In the genomic region with DNA sequence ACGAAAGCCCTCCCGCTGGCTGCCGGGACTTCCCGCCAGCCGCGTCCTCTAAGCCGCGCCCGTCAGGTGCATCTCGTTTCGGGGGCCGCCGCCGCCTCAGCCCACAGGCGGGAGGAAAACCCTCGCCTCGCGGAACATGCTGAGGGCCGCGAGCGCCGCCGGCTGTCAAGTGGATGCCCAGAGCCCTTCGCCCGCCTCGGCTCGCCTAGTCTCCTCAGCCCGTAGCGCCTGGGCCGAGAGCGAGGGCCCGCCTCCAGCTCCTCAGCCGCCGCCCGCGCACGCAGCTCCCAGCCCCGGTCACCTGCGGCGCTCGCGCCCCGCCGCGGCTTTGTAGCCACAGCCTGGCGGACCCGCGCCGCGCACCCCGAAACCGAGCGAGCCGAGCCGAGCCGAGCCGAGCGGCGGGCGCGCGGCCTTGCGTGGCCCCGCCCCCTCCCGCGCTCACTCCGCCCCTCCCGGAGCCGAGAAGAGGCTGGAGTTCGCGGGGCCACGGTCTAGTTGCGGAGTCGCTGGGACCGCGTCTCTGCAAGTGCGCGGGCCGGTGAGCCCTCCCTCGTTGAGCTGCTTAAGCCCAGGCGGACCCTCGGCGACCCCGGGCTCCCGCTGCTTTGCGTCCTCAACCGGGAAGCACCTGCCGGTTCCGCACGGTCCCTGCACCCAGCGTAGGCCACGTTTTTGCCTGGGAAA, we compare ENCODE assay signal across 8 cellular contexts. TPM values are rescaled to one million over a fixed set of nuclear protein-coding genes. Genes with fewer than 3 reads are reported as not detected.
DNase-seq lines count a peak whose midpoint lies in the region; ATAC-seq and TF ChIP-seq lines count a peak whose summit lies in the region.

A gene (minus strand): TSS at position 382 of the 687 bp plus-strand sequence. CDS start 450 bp downstream, outside the sequence.

- H3K9me3 ChIP-seq in PC-3 (ENCODE audit: low read length) = no peaks in the 10 kb centered on the region
- H3K9me3 ChIP-seq in naive thymus-derived CD4-positive, alpha-beta T cell (ENCODE audit: control insufficient read depth in 2 of 3, low read length in 3 of 3) = no peaks in the 10 kb centered on the region

- intact Hi-C loops in PC-3 (cut with micrococcal nuclease) = loop anchor here (5.0 kb wide), 1 partner anchor 75 kb away; no protein-coding TSS in a partner anchor
- intact Hi-C loops in naive thymus-derived CD4-positive, alpha-beta T cell (cut with micrococcal nuclease) = loop anchor here (1.0 to 10.0 kb wide), 11 partner anchors 32 to 1590 kb away; a partner anchor contains a TSS

- H3K36me3 Mint-ChIP-seq in naive thymus-derived CD4-positive, alpha-beta T cell = peaks cover 0 to 2% (median 0%) of the 10 kb centered on the region in 5 donors
- H3K36me3 Mint-ChIP-seq in stimulated activated effector memory CD8-positive, alpha-beta T cell treated with anti-CD3 and anti-CD28 coated beads, Interleukin-12 subunit alpha, Interleukin-12 subunit beta, amount 100 ng/mL, for 72 hours = no peaks in the 10 kb centered on the region

- CTCF ChIA-PET in PC-3 (lab: Charles Lee) = interaction anchor here (0.6 to 1.6 kb wide), 3 partner anchors 125 to 279 kb away, joined by 3 to 7 read pairs (median 4); no protein-coding TSS in a partner anchor
- CTCF ChIA-PET in naive thymus-derived CD4-positive, alpha-beta T cell (lab: Charles Lee) = interaction anchor here (0.8 to 1.4 kb wide), 3 partner anchors 9 to 798 kb away, joined by 3 to 4 read pairs (median 4); no protein-coding TSS in a partner anchor

- H3K27ac ChIP-seq in PC-3 (ENCODE audit: low read length) = no peak within 1 kb of the TSS
- H3K27ac ChIP-seq in naive thymus-derived CD4-positive, alpha-beta T cell (ENCODE audit: low read depth, low read length) = peak within 1 kb of the TSS; percentile 78

- no peaks in the 10 kb centered on the region for H3K79me2 ChIP-seq in PC-3 (ENCODE audit: low read length)

- H3K4me3 ChIP-seq in PC-3 (ENCODE audit: low read length) = peak within 1 kb of the TSS; percentile 86
- peak within 1 kb of the TSS; percentile 87 for H3K4me3 ChIP-seq in naive thymus-derived CD4-positive, alpha-beta T cell (ENCODE audit: low read length)

- H3K4me2 ChIP-seq in PC-3 (ENCODE audit: low read length) = peak within 1 kb of the TSS; percentile 89

- peak within 1 kb of the TSS; percentile 83 to 93 (median 91) for H3K4me3 Mint-ChIP-seq in naive thymus-derived CD4-positive, alpha-beta T cell
- peak within 1 kb of the TSS; percentile 81 for H3K4me3 Mint-ChIP-seq in stimulated activated effector memory CD8-positive, alpha-beta T cell treated with anti-CD3 and anti-CD28 coated beads, Interleukin-12 subunit alpha, Interleukin-12 subunit beta, amount 100 ng/mL, for 72 hours

- H3K4me1 Mint-ChIP-seq in naive thymus-derived CD4-positive, alpha-beta T cell = peaks cover 8 to 29% (median 19%) of the 10 kb centered on the region in 7 donors
- H3K4me1 Mint-ChIP-seq in stimulated activated effector memory CD8-positive, alpha-beta T cell treated with anti-CD3 and anti-CD28 coated beads, Interleukin-12 subunit alpha, Interleukin-12 subunit beta, amount 100 ng/mL, for 72 hours = peaks cover 14% of the 10 kb centered on the region

- H3K36me3 ChIP-seq in PC-3 (ENCODE audit: low read depth, low read length) = no peaks in the 10 kb centered on the region
- H3K36me3 ChIP-seq in naive thymus-derived CD4-positive, alpha-beta T cell (ENCODE audit: control insufficient read depth in 2 of 3, insufficient read depth in 3 of 3, low read length in 3 of 3) = no peaks in the 10 kb centered on the region

- POLR2A ChIA-PET in PC-3 (lab: Charles Lee; ENCODE audit: unreplicated experiment) = interaction anchor here (0.6 kb wide), 1 partner anchor 94 kb away, joined by 27 read pairs; no protein-coding TSS in a partner anchor
- POLR2A ChIA-PET in naive thymus-derived CD4-positive, alpha-beta T cell (lab: Charles Lee) = interaction anchor here (0.7 to 2.7 kb wide), 4 partner anchors 12 to 1163 kb away, joined by 3 to 30 read pairs (median 4); a partner anchor contains a TSS

- H4K20me1 ChIP-seq in PC-3 (ENCODE audit: low read length) = no peaks in the 10 kb centered on the region

- peak within 1 kb of the TSS; percentile 42 to 94 (median 77) for H3K27ac Mint-ChIP-seq in naive thymus-derived CD4-positive, alpha-beta T cell
- peak within 1 kb of the TSS; percentile 80 for H3K27ac Mint-ChIP-seq in stimulated activated effector memory CD8-positive, alpha-beta T cell treated with anti-CD3 and anti-CD28 coated beads, Interleukin-12 subunit alpha, Interleukin-12 subunit beta, amount 100 ng/mL, for 72 hours

- H3K9ac ChIP-seq in PC-3 (ENCODE audit: low read length) = peak within 1 kb of the TSS; percentile 40

- no peak for TF ChIP-seq CTCF in PC-3 (conservative IDR thresholded peaks at IDR 0.05; ENCODE audit: low read depth, low read length)

- H3K9me2 ChIP-seq in PC-3 (replicated peaks; ENCODE audit: low read length) = no peaks in the 10 kb centered on the region

- no peaks in the 10 kb centered on the region for H3F3A ChIP-seq in PC-3 (ENCODE audit: low read length, unreplicated experiment)

- H3K9me3 Mint-ChIP-seq in naive thymus-derived CD4-positive, alpha-beta T cell = no peaks in the 10 kb centered on the region
- no peaks in the 10 kb centered on the region for H3K9me3 Mint-ChIP-seq in stimulated activated effector memory CD8-positive, alpha-beta T cell treated with anti-CD3 and anti-CD28 coated beads, Interleukin-12 subunit alpha, Interleukin-12 subunit beta, amount 100 ng/mL, for 72 hours

- 0 out of 2 replicates have a peak, but pooled peaks cover 4% of the 10 kb centered on the region for H3K27me3 ChIP-seq in PC-3 (ENCODE audit: low read length)
- no peaks in the 10 kb centered on the region for H3K27me3 ChIP-seq in naive thymus-derived CD4-positive, alpha-beta T cell (ENCODE audit: control insufficient read depth in 2 of 2, insufficient read depth in 2 of 2, low read length in 2 of 2)

- peak; percentile 90 for ATAC-seq in GM21515 (IDR thresholded peaks at IDR 0.05; ENCODE audit: unreplicated experiment)
- ATAC-seq in PC-3 = peak; percentile 86
- peak; percentile 93 for ATAC-seq in naive thymus-derived CD4-positive, alpha-beta T cell
- ATAC-seq in stimulated activated effector memory CD8-positive, alpha-beta T cell treated with anti-CD3 and anti-CD28 coated beads, Interleukin-12 subunit alpha, Interleukin-12 subunit beta, amount 100 ng/mL, for 72 hours = peak; percentile 81

- H3K27me3 Mint-ChIP-seq in naive thymus-derived CD4-positive, alpha-beta T cell = peaks cover 0 to 36% (median 0%) of the 10 kb centered on the region in 5 donors

- BruUV-seq in PC-3 (replicated peaks; lab: Mats Ljungman, UMichigan) = no TSS peak

- peak within 1 kb of the TSS; percentile 91 for H2AFZ ChIP-seq in PC-3 (ENCODE audit: low read length)

- peak; percentile 86 for DNase-seq in DMS 273 treated with DMSO at 0.1 percent for 48 hours (lab: John Stamatoyannopoulos, UW)
- DNase-seq in HuH-7 (ENCODE audit: low spot score) = peak; percentile 52
- DNase-seq in PC-3 = peak; percentile 81
- peak; percentile 77 for DNase-seq in activated T-helper 1 cell treated with Interleukin-2 at 50 U/mL for 16 hours (ENCODE audit: low read depth)
- peak; percentile 53 for DNase-seq in fibroblast of gingiva (ENCODE audit: low read depth)
- peak; percentile 78 to 89 (median 86) for DNase-seq in naive thymus-derived CD4-positive, alpha-beta T cell
- peak; percentile 70 to 87 for DNase-seq in stimulated activated effector memory CD8-positive, alpha-beta T cell treated with anti-CD3 and anti-CD28 coated beads, Interleukin-12 subunit alpha, Interleukin-12 subunit beta, amount 100 ng/mL, for 72 hours (ENCODE audit: low spot score in 2 of 2)

- peaks cover 8% of the 10 kb centered on the region; the same call in 1 of the 2 replicates for H3K4me1 ChIP-seq in PC-3 (ENCODE audit: insufficient read depth, low read length)
- peaks cover 7 to 10% of the 10 kb centered on the region in 2 donors for H3K4me1 ChIP-seq in naive thymus-derived CD4-positive, alpha-beta T cell (ENCODE audit: control insufficient read depth in 2 of 2, insufficient read depth in 2 of 2, low read length in 2 of 2)

RNA-seq across cellular contexts. Expression of the gene that starts here (rescaled TPM):
- 0.66 and 0.86 TPM in 2 replicates for total RNA-seq in PC-3 (2014; rRNA removed)
- total RNA-seq in naive thymus-derived CD4-positive, alpha-beta T cell = 1 to 10 TPM; 1.3 to 6.4 (median 5.4) TPM
- 1 to 10 TPM in 1 of 2 donors, under 1 TPM in 1; 0.40 to 1.8 TPM for polyA plus RNA-seq in naive thymus-derived CD4-positive, alpha-beta T cell

Comparison
In these comparisons a context has a peak if more than half of its experiments do, and no peak if none do; other contexts are left out.
1. Peak in DNase-seq, ATAC-seq, H3K4me3 ChIP-seq, H3K9ac ChIP-seq and H3K4me2 ChIP-seq in PC-3; RNA of the gene not detected or under 1 TPM.